1 cellular context compared by ENCODE assay signal in the genomic region with DNA sequence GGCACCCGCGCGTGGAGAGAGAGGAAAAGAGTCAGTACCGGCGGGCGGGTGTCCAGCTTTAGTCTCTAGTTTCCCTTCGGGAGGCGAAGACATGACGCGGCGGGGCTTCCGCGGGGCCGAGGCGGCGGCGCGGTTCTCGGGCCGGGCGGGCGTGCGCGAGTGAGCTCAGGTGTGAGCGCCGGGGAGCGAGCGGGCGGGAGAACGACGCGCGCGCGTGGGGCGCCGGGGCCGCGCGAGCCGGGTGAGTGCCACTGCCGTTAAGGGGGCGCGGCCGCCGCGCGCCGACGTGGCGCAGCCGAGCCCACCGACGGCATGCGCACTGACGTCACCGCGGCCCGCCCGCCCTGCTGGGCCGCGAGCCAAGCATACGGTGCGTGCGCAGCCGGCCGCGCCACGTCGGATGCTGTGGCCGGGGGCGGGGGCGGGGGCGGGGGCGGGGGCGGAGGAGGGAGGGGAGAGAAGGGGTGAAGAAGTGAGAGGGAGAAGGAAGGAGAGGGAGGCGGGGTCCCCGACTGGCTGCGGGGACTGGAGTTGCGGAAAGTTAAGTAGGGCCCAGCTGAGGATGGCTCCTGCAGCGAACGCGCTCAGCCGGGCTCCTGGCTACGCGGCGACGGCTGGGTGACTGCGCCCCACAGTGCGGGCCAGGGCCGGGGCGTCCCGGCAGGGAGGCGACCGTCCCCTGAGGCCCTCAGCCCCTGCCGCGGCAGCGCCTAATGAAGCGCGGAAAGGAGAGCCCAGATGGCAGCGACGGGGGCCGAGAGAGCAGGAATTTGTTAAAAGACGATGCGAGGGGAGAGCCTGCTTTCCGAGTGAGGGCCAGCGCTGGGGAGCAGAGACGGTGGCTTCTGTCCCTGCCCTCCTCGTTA.
TF ChIP-seq lines count a peak whose summit lies in the region.

A gene with protein sequence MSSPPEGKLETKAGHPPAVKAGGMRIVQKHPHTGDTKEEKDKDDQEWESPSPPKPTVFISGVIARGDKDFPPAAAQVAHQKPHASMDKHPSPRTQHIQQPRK (minus strand): TSS at position 259 of the 866 bp plus-strand sequence. CDS start 166 bp downstream, at position 93.

TF ChIP-seq in K562, 482 proteins besides CTCF, POLR2A, EP300 and RAD21 (continued from another document and continues in another):
- TF ChIP-seq, protein P1, sequence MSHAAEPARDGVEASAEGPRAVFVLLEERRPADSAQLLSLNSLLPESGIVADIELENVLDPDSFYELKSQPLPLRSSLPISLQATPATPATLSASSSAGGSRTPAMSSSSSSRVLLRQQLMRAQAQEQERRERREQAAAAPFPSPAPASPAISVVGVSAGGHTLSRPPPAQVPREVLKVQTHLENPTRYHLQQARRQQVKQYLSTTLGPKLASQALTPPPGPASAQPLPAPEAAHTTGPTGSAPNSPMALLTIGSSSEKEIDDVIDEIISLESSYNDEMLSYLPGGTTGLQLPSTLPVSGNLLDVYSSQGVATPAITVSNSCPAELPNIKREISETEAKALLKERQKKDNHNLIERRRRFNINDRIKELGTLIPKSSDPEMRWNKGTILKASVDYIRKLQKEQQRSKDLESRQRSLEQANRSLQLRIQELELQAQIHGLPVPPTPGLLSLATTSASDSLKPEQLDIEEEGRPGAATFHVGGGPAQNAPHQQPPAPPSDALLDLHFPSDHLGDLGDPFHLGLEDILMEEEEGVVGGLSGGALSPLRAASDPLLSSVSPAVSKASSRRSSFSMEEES (CRISPR knock-in tag; IDR thresholded peaks at IDR 0.05) = no peak
- TF ChIP-seq GABPB1 (CRISPR knock-in tag; IDR thresholded peaks at IDR 0.05) (no peak; the same call in 1 of the 2 replicates), CCAR2 (IDR thresholded peaks at IDR 0.05; ENCODE audit: low read depth, low read length) (no peak), ZC3H4 (CRISPR knock-in tag; IDR thresholded peaks at IDR 0.05; ENCODE audit: borderline replicate concordance) (no peak), ZNF717 (CRISPR knock-in tag; IDR thresholded peaks at IDR 0.05) (no peak), CBX5 (IDR thresholded peaks at IDR 0.05; ENCODE audit: borderline replicate concordance, low read depth) (no peak), ZNF778 (CRISPR knock-in tag; IDR thresholded peaks at IDR 0.05) (no peak), COPS2 (conservative IDR thresholded peaks at IDR 0.05) (no peak), MED1 (CRISPR knock-in tag; IDR thresholded peaks at IDR 0.05; ENCODE audit: borderline replicate concordance) (no peak), HCFC1 (IDR thresholded peaks at IDR 0.05; ENCODE audit: low read depth, low read length) (peak; percentile 28), TBL1XR1 (IDR thresholded peaks at IDR 0.05; ENCODE audit: low read length in 2 of 2) (peak in 1 of 2 experiments; percentile 48; a peak in 1 of 4 replicates), CEBPG (CRISPR knock-in tag; IDR thresholded peaks at IDR 0.05) (no peak), CEBPG (tag; conservative IDR thresholded peaks at IDR 0.05 in 1 of 2, IDR thresholded peaks at IDR 0.05 in 1 of 2) (no peak), PHB2 (IDR thresholded peaks at IDR 0.05; ENCODE audit: low read depth) (no peak), ZNF507 (tag; conservative IDR thresholded peaks at IDR 0.05) (no peak), OTX1 (CRISPR knock-in tag; IDR thresholded peaks at IDR 0.05) (peak; percentile 20; the same call in 1 of the 2 replicates), SMC3 (conservative IDR thresholded peaks at IDR 0.05; ENCODE audit: insufficient read depth, low read depth, low read length) (no peak), PURB (CRISPR knock-in tag; IDR thresholded peaks at IDR 0.05; ENCODE audit: low read depth) (no peak), MTA1 (IDR thresholded peaks at IDR 0.05; ENCODE audit: borderline replicate concordance) (no peak), ESRRA (IDR thresholded peaks at IDR 0.05; ENCODE audit: borderline replicate concordance, low read depth) (no peak)
- TF ChIP-seq, protein P2, sequence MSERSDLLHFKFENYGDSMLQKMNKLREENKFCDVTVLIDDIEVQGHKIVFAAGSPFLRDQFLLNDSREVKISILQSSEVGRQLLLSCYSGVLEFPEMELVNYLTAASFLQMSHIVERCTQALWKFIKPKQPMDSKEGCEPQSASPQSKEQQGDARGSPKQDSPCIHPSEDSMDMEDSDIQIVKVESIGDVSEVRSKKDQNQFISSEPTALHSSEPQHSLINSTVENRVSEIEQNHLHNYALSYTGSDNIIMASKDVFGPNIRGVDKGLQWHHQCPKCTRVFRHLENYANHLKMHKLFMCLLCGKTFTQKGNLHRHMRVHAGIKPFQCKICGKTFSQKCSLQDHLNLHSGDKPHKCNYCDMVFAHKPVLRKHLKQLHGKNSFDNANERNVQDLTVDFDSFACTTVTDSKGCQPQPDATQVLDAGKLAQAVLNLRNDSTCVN (CRISPR knock-in tag; IDR thresholded peaks at IDR 0.05) = no peak
- TF ChIP-seq, protein P3, sequence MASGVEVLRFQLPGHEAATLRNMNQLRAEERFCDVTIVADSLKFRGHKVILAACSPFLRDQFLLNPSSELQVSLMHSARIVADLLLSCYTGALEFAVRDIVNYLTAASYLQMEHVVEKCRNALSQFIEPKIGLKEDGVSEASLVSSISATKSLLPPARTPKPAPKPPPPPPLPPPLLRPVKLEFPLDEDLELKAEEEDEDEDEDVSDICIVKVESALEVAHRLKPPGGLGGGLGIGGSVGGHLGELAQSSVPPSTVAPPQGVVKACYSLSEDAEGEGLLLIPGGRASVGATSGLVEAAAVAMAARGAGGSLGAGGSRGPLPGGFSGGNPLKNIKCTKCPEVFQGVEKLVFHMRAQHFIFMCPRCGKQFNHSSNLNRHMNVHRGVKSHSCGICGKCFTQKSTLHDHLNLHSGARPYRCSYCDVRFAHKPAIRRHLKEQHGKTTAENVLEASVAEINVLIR (CRISPR knock-in tag; IDR thresholded peaks at IDR 0.05) = peak; percentile 70; the same call in 1 of the 2 replicates
- TF ChIP-seq, protein P4, sequence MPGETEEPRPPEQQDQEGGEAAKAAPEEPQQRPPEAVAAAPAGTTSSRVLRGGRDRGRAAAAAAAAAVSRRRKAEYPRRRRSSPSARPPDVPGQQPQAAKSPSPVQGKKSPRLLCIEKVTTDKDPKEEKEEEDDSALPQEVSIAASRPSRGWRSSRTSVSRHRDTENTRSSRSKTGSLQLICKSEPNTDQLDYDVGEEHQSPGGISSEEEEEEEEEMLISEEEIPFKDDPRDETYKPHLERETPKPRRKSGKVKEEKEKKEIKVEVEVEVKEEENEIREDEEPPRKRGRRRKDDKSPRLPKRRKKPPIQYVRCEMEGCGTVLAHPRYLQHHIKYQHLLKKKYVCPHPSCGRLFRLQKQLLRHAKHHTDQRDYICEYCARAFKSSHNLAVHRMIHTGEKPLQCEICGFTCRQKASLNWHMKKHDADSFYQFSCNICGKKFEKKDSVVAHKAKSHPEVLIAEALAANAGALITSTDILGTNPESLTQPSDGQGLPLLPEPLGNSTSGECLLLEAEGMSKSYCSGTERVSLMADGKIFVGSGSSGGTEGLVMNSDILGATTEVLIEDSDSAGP (CRISPR knock-in tag; IDR thresholded peaks at IDR 0.05) = no peak
- TF ChIP-seq, protein P5, sequence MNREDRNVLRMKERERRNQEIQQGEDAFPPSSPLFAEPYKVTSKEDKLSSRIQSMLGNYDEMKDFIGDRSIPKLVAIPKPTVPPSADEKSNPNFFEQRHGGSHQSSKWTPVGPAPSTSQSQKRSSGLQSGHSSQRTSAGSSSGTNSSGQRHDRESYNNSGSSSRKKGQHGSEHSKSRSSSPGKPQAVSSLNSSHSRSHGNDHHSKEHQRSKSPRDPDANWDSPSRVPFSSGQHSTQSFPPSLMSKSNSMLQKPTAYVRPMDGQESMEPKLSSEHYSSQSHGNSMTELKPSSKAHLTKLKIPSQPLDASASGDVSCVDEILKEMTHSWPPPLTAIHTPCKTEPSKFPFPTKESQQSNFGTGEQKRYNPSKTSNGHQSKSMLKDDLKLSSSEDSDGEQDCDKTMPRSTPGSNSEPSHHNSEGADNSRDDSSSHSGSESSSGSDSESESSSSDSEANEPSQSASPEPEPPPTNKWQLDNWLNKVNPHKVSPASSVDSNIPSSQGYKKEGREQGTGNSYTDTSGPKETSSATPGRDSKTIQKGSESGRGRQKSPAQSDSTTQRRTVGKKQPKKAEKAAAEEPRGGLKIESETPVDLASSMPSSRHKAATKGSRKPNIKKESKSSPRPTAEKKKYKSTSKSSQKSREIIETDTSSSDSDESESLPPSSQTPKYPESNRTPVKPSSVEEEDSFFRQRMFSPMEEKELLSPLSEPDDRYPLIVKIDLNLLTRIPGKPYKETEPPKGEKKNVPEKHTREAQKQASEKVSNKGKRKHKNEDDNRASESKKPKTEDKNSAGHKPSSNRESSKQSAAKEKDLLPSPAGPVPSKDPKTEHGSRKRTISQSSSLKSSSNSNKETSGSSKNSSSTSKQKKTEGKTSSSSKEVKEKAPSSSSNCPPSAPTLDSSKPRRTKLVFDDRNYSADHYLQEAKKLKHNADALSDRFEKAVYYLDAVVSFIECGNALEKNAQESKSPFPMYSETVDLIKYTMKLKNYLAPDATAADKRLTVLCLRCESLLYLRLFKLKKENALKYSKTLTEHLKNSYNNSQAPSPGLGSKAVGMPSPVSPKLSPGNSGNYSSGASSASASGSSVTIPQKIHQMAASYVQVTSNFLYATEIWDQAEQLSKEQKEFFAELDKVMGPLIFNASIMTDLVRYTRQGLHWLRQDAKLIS (CRISPR knock-in tag; IDR thresholded peaks at IDR 0.05) = 0 out of 2 replicates have a peak, but pooled peaks have one; percentile 33
- TF ChIP-seq, protein P6, sequence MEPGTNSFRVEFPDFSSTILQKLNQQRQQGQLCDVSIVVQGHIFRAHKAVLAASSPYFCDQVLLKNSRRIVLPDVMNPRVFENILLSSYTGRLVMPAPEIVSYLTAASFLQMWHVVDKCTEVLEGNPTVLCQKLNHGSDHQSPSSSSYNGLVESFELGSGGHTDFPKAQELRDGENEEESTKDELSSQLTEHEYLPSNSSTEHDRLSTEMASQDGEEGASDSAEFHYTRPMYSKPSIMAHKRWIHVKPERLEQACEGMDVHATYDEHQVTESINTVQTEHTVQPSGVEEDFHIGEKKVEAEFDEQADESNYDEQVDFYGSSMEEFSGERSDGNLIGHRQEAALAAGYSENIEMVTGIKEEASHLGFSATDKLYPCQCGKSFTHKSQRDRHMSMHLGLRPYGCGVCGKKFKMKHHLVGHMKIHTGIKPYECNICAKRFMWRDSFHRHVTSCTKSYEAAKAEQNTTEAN (CRISPR knock-in tag; IDR thresholded peaks at IDR 0.05) = no peak
- TF ChIP-seq, protein P7, sequence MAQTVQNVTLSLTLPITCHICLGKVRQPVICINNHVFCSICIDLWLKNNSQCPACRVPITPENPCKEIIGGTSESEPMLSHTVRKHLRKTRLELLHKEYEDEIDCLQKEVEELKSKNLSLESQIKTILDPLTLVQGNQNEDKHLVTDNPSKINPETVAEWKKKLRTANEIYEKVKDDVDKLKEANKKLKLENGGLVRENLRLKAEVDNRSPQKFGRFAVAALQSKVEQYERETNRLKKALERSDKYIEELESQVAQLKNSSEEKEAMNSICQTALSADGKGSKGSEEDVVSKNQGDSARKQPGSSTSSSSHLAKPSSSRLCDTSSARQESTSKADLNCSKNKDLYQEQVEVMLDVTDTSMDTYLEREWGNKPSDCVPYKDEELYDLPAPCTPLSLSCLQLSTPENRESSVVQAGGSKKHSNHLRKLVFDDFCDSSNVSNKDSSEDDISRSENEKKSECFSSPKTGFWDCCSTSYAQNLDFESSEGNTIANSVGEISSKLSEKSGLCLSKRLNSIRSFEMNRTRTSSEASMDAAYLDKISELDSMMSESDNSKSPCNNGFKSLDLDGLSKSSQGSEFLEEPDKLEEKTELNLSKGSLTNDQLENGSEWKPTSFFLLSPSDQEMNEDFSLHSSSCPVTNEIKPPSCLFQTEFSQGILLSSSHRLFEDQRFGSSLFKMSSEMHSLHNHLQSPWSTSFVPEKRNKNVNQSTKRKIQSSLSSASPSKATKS (CRISPR knock-in tag; IDR thresholded peaks at IDR 0.05) = no peak
- TF ChIP-seq, protein P8, sequence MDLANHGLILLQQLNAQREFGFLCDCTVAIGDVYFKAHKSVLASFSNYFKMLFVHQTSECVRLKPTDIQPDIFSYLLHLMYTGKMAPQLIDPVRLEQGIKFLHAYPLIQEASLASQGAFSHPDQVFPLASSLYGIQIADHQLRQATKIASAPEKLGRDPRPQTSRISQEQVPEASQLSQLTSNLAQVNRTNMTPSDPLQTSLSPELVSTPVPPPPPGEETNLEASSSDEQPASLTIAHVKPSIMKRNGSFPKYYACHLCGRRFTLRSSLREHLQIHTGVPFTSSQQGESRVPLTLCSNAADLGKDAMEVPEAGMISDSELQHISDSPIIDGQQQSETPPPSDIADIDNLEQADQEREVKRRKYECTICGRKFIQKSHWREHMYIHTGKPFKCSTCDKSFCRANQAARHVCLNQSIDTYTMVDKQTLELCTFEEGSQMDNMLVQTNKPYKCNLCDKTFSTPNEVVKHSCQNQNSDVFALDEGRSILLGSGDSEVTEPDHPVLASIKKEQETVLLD (IDR thresholded peaks at IDR 0.05) = no peak
- TF ChIP-seq, protein P9, sequence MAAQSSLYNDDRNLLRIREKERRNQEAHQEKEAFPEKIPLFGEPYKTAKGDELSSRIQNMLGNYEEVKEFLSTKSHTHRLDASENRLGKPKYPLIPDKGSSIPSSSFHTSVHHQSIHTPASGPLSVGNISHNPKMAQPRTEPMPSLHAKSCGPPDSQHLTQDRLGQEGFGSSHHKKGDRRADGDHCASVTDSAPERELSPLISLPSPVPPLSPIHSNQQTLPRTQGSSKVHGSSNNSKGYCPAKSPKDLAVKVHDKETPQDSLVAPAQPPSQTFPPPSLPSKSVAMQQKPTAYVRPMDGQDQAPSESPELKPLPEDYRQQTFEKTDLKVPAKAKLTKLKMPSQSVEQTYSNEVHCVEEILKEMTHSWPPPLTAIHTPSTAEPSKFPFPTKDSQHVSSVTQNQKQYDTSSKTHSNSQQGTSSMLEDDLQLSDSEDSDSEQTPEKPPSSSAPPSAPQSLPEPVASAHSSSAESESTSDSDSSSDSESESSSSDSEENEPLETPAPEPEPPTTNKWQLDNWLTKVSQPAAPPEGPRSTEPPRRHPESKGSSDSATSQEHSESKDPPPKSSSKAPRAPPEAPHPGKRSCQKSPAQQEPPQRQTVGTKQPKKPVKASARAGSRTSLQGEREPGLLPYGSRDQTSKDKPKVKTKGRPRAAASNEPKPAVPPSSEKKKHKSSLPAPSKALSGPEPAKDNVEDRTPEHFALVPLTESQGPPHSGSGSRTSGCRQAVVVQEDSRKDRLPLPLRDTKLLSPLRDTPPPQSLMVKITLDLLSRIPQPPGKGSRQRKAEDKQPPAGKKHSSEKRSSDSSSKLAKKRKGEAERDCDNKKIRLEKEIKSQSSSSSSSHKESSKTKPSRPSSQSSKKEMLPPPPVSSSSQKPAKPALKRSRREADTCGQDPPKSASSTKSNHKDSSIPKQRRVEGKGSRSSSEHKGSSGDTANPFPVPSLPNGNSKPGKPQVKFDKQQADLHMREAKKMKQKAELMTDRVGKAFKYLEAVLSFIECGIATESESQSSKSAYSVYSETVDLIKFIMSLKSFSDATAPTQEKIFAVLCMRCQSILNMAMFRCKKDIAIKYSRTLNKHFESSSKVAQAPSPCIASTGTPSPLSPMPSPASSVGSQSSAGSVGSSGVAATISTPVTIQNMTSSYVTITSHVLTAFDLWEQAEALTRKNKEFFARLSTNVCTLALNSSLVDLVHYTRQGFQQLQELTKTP (IDR thresholded peaks at IDR 0.05; ENCODE audit: low read depth in 1 of 2, partially characterized antibody in 2 of 2) = no peak
- TF ChIP-seq, protein P10, sequence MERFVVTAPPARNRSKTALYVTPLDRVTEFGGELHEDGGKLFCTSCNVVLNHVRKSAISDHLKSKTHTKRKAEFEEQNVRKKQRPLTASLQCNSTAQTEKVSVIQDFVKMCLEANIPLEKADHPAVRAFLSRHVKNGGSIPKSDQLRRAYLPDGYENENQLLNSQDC (CRISPR knock-in tag; IDR thresholded peaks at IDR 0.05) = no peak
